Comparison of ENCODE assay signal across 1 cellular context in the genomic region with DNA sequence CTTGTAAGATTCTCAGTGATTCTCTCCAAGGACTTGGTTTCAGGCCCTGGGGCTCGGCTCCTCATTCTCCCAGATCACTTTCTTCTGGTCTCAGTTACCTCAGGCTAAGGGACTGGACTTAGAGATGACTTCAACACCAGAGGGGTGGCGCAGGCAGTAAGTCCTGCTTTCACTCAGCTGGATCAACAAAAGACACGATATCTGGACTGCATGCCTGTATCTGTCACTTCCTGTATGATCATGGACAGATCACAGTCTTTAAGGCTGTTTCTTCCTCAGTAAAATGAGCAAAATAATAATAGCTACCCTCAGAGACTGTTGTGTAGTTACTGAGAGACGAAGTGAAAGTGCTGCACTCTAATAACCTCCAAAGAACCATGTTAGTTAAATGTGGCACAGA.
TF ChIP-seq lines count a peak whose summit lies in the region.

No MANE protein-coding gene starts in this region.

TF ChIP-seq in endothelial cell of umbilical vein, 7 proteins besides CTCF, POLR2A, EP300 and RAD21 (continued from another document):
- no peak for TF ChIP-seq POLR2AphosphoS5 (IDR thresholded peaks at IDR 0.05; ENCODE audit: insufficient read depth, low read depth, low read length)
- peak; percentile 50 for TF ChIP-seq GATA2 (IDR thresholded peaks at IDR 0.05; ENCODE audit: insufficient read depth, insufficient read length, low read depth, low read length)
- no peak for TF ChIP-seq EZH2 (IDR thresholded peaks at IDR 0.05; ENCODE audit: borderline replicate concordance, low read depth, low read length, severe bottlenecking)
- peak; percentile 19 for TF ChIP-seq FOS (IDR thresholded peaks at IDR 0.05; ENCODE audit: borderline replicate concordance, insufficient read depth, low read length)
- TF ChIP-seq JUN (IDR thresholded peaks at IDR 0.05; ENCODE audit: borderline replicate concordance, insufficient read depth, insufficient read length, low read depth), result peak; percentile 4
TF ChIP-seq in endothelial cell of umbilical vein: peak in this region for 3.
